In the genomic region with DNA sequence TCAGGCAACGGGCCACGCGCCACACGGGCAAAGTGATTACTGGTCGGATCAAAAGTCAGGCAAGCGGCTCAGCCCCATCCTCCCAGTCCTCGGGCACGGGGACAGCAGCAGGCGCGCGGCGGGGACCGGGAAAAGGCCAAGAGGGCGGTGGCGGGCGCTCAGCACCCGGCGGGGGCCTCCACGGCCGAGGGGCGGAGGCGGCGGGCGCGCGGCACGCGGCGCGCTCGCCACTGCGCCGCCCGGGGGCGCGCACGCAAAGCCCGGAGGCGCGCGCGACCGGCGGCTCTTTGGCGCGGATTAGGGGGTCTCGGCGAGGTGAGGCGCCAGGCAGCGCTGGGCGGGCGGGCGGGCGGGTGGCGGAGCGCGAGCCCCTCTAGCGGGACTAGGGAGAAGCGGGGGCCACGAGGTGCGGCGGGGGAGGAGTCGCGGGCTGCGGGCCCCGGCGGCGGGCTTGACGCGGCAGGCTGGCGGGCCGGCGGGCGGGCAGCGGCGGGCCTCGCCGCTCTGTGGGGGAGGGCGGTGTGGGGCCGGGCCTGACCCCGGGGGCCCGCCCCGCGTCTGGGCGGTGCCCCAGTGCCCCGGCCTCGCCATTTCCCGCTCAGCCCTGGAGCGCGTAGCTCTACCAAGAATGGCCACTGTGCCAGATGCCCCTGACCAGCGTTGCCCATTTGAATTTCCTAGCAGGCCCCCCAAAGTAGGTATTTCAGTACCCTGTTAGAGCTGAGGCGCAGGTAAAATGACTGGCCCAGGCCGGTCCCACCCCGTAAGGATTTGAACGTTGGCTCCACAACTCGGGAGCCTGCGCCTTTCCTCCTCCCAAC, we compare ENCODE assay signal across 8 cellular contexts. TPM values are rescaled to one million over a fixed set of nuclear protein-coding genes. Genes with fewer than 3 reads are reported as not detected.
DNase-seq lines count a peak whose midpoint lies in the region; ATAC-seq and TF ChIP-seq lines count a peak whose summit lies in the region.

ACACA (minus strand) TSS at position 202 of the 821 bp plus-strand sequence. CDS start 537 bp downstream, outside the sequence.
TADA2A (plus strand) TSS at position 252 of the 821 bp plus-strand sequence. CDS start 4,480 bp downstream, outside the sequence.

- intact Hi-C loops in activated B cell treated with CpG ODN at 0.5 μM for 24 hours (cut with micrococcal nuclease): loop anchor here (1.0 kb wide), 3 partner anchors 10 to 82 kb away; partner anchors contain the start of gene DUSP14

- peak; percentile 73 for DNase-seq in A172 (ENCODE audit: low spot score)
- DNase-seq in NCI-H2171 treated with DMSO at 0.1 percent for 48 hours (lab: John Stamatoyannopoulos, UW): peak; percentile 83
- peak; percentile 78 for DNase-seq in activated B cell treated with CpG ODN at 0.5 μM for 24 hours
- peak in 59 of 61 donors; percentile 8 to 89 (median 63) for DNase-seq in caudate nucleus (lab: John Stamatoyannopoulos, UW)
- DNase-seq in islet precursor cell: peak; percentile 92
- DNase-seq in stimulated activated CD4-positive, alpha-beta T cell treated with anti-CD3 and anti-CD28 coated beads, Interleukin-12 subunit alpha, Interleukin-12 subunit beta, amount 100 ng/mL, for 4 hours: peak; percentile 73

- ATAC-seq in GM18520 (IDR thresholded peaks at IDR 0.05; ENCODE audit: unreplicated experiment) (peak; percentile 51), HG03064 (IDR thresholded peaks at IDR 0.05; ENCODE audit: low read depth, unreplicated experiment) (peak; percentile 64), activated B cell treated with CpG ODN at 0.5 μM for 24 hours (ENCODE audit: low read depth) (peak; percentile 98)

- POLR2A ChIA-PET in activated B cell treated with CpG ODN at 0.5 μM for 24 hours (lab: Charles Lee): interaction anchor here (0.6 to 1.5 kb wide), 9 partner anchors 9 to 1747 kb away, joined by 3 to 6 read pairs (median 4); partner anchors contain the start of gene SYNRG

- peaks cover 36% of the 10 kb centered on the region for H3K4me1 Mint-ChIP-seq in activated B cell treated with CpG ODN at 0.5 μM for 24 hours

- TF ChIP-seq CTCF in activated B cell treated with CpG ODN at 0.5 μM for 24 hours (IDR thresholded peaks at IDR 0.05): no peak

- H3K27me3 Mint-ChIP-seq in activated B cell treated with CpG ODN at 0.5 μM for 24 hours: no peaks in the 10 kb centered on the region

- no peaks in the 10 kb centered on the region for H3K9me3 Mint-ChIP-seq in activated B cell treated with CpG ODN at 0.5 μM for 24 hours

- H3K27ac Mint-ChIP-seq in activated B cell treated with CpG ODN at 0.5 μM for 24 hours: peak within 1 kb of the TSS; percentile 92

- peaks cover 14% of the 10 kb centered on the region for H3K36me3 Mint-ChIP-seq in activated B cell treated with CpG ODN at 0.5 μM for 24 hours (ENCODE audit: low read depth)

- H3K27ac ChIP-seq in caudate nucleus (ENCODE audit: low read depth, low read length): peak within 1 kb of the TSS; percentile 85

- H3K4me3 Mint-ChIP-seq in activated B cell treated with CpG ODN at 0.5 μM for 24 hours: peak within 1 kb of the TSS; percentile 97

- CTCF ChIA-PET in activated B cell treated with CpG ODN at 0.5 μM for 24 hours (lab: Charles Lee): no interaction called here

RNA-seq across cellular contexts. Expression of gene ACACA, which starts in this region (rescaled TPM):
- total RNA-seq in A172 (2014; rRNA removed; shearing (Covaris generic)): 41.7 and 52.6 TPM in 2 replicates
- total RNA-seq in activated B cell treated with CpG ODN at 0.5 μM for 24 hours: 32.4 and 42.4 TPM in 2 replicates

RNA-seq across cellular contexts. Expression of gene TADA2A, which starts in this region (rescaled TPM):
- 27.1 and 29.1 TPM in 2 replicates for total RNA-seq in A172 (2014; rRNA removed; shearing (Covaris generic))
- total RNA-seq in activated B cell treated with CpG ODN at 0.5 μM for 24 hours: 35.6 and 42.0 TPM in 2 replicates

Comparison
In these comparisons a context has a peak if more than half of its experiments do, and no peak if none do; other contexts are left out.
1. Peak in every context shown above with its lines: DNase-seq, ATAC-seq and H3K27ac ChIP-seq.